22 cellular contexts compared by ENCODE assay signal in genomic region chr6:161003336-161003735, GRCh38. TPM values are rescaled to one million over a fixed set of nuclear protein-coding genes. Genes with fewer than 3 reads are reported as not detected.
A peak's percentile ranks its signal among the peaks of the same experiment; 100 is the strongest.
DNase-seq lines count a peak whose midpoint lies in the region; ATAC-seq and TF ChIP-seq lines count a peak whose summit lies in the region.
"Had no signal": no experiment of that assay in that cellular context is flagged by ENCODE, and none has a peak within 500 bp of the region (broad histone marks: within the 10 kb centered on the region; RNA-seq: fewer than 3 reads in every experiment).

No MANE protein-coding gene starts in this region.

- no peaks in the 10 kb centered on the region for H3F3A ChIP-seq in smooth muscle cell (ENCODE audit: low read depth)

- H3K27me3 Mint-ChIP-seq in T-helper 17 cell (no peaks in the 10 kb centered on the region), endodermal cell (ENCODE audit: insufficient read depth) (no peaks in the 10 kb centered on the region)

- H3K36me3 Mint-ChIP-seq in T-helper 17 cell (ENCODE audit: low read depth), result no peaks in the 10 kb centered on the region
- H3K36me3 Mint-ChIP-seq in endodermal cell (ENCODE audit: low read depth), result peaks cover 17% of the 10 kb centered on the region

- no peak overlapping the region for H3K4me3 ChIP-seq in AG10803 (ENCODE audit: low read length)
- H3K4me3 ChIP-seq in endodermal cell (ENCODE audit: low read length), result no peak overlapping the region
- no peak overlapping the region for H3K4me3 ChIP-seq in smooth muscle cell
- H3K4me3 ChIP-seq: BLaER1 treated with 17β-estradiol and CSF1 and Interleukin-3, amounts not matched to agents 10 nM and 100 nM had no signal

- ATAC-seq in T-helper 17 cell (no peak), GM19395 (IDR thresholded peaks at IDR 0.05; ENCODE audit: unreplicated experiment) (no peak)
- ATAC-seq: CD8-positive, alpha-beta T cell; Panc1; SK-N-SH treated with all-trans-retinoic acid at 6 μM for 48 hours had no signal

- peaks cover 47% of the 10 kb centered on the region for H4K20me1 ChIP-seq in smooth muscle cell (ENCODE audit: low read depth)

- H3K27ac ChIP-seq in endodermal cell (ENCODE audit: low read depth, low read length), result no peak overlapping the region
- H3K27ac ChIP-seq in smooth muscle cell (ENCODE audit: low read depth), result no peak overlapping the region
- H3K27ac ChIP-seq: 22Rv1; BLaER1 treated with 17β-estradiol and CSF1 and Interleukin-3, amounts not matched to agents 10 nM and 100 nM had no signal

- no peak overlapping the region for H3K4me2 ChIP-seq in smooth muscle cell
- H3K4me2 ChIP-seq: BLaER1 treated with 17β-estradiol and CSF1 and Interleukin-3, amounts not matched to agents 10 nM and 100 nM had no signal

- H3K9me3 ChIP-seq in T-helper 17 cell (ENCODE audit: control insufficient read depth, low read length, poor library complexity, severe bottlenecking), result no peaks in the 10 kb centered on the region
- no peaks in the 10 kb centered on the region for H3K9me3 ChIP-seq in endodermal cell (ENCODE audit: control insufficient read depth, low read length)
- no peaks in the 10 kb centered on the region for H3K9me3 ChIP-seq in smooth muscle cell (replicated peaks; ENCODE audit: low read depth)
- H3K9me3 ChIP-seq: BLaER1 treated with 17β-estradiol and CSF1 and Interleukin-3, amounts not matched to agents 10 nM and 100 nM had no signal

- H3K4me1 Mint-ChIP-seq in T-helper 17 cell (peaks cover 29% of the 10 kb centered on the region), endodermal cell (peaks cover 20% of the 10 kb centered on the region)

- WGBS in endodermal cell (ENCODE audit: insufficient coverage in 1 of 2, insufficient read length in 1 of 2), 2 experiments, result 100% methylated on average over 2 of the region's 2 CpGs
- 87% methylated on average over 2 of the region's 2 CpGs for WGBS in smooth muscle cell (ENCODE audit: low lambda C conversion rate)

- H3K79me2 ChIP-seq in smooth muscle cell (ENCODE audit: low read depth), result peaks cover 99% of the 10 kb centered on the region

- H3K9ac ChIP-seq in endodermal cell (ENCODE audit: extremely low read depth, low read length, poor library complexity, severe bottlenecking) (no peak overlapping the region), smooth muscle cell (ENCODE audit: low read depth) (no peak overlapping the region)
- H3K9ac ChIP-seq: BLaER1 treated with 17β-estradiol and CSF1 and Interleukin-3, amounts not matched to agents 10 nM and 100 nM had no signal

- peaks cover 15% of the 10 kb centered on the region for H3K36me3 ChIP-seq in endodermal cell (ENCODE audit: control insufficient read depth, insufficient read depth, low read length)
- H3K36me3 ChIP-seq in smooth muscle cell (ENCODE audit: low read depth), result no peaks in the 10 kb centered on the region

- DNase-seq in AG10803 (ENCODE audit: low read depth), result peak; percentile 18
- DNase-seq in T-helper 17 cell, result no peak
- no peak for DNase-seq in endodermal cell
- DNase-seq in kidney tubule cell (ENCODE audit: low spot score), result peak; percentile 66
- DNase-seq in T1000 (lab: John Stamatoyannopoulos, UW), result no peak
- no peak for DNase-seq in activated effector memory CD4-positive, alpha-beta T cell treated with anti-CD3 and anti-CD28 coated beads, Interleukin-2, amount 50 U/mL, for 16 hours
- no peak for DNase-seq in smooth muscle cell (lab: John Stamatoyannopoulos, UW; ENCODE audit: unreplicated experiment)
- DNase-seq: ACHN; CD8-positive, alpha-beta T cell; DND-41; KBM-7; MM.1S; NCI-H1048; NCI-H1417 treated with DMSO at 0.1 percent for 48 hours; NCI-H187; NCI-H510A; NCI-H774 had no signal

- no peaks in the 10 kb centered on the region for H3K27me3 ChIP-seq in endodermal cell (ENCODE audit: control insufficient read depth, insufficient read depth, low read length, poor library complexity, severe bottlenecking)
- no peaks in the 10 kb centered on the region for H3K27me3 ChIP-seq in smooth muscle cell (ENCODE audit: low read depth)
- H3K27me3 ChIP-seq: BLaER1 treated with 17β-estradiol and CSF1 and Interleukin-3, amounts not matched to agents 10 nM and 100 nM had no signal

- H2AFZ ChIP-seq in smooth muscle cell (ENCODE audit: low read depth), result no peak overlapping the region

- H3K4me3 Mint-ChIP-seq in T-helper 17 cell (no peak overlapping the region), endodermal cell (no peak overlapping the region)
- H3K4me3 Mint-ChIP-seq: CD8-positive, alpha-beta T cell had no signal

- TF ChIP-seq CTCF in AG10803 (conservative IDR thresholded peaks at IDR 0.05; ENCODE audit: low read length), result no peak
- TF ChIP-seq CTCF in endodermal cell (conservative IDR thresholded peaks at IDR 0.05), result no peak
- no peak for TF ChIP-seq CTCF in smooth muscle cell (IDR thresholded peaks at IDR 0.05; ENCODE audit: borderline replicate concordance, insufficient read depth, poor library complexity, severe bottlenecking)

- H3K27ac Mint-ChIP-seq in T-helper 17 cell (peak overlapping the region; percentile 65), endodermal cell (peak overlapping the region; percentile 35)
- H3K27ac Mint-ChIP-seq: CD8-positive, alpha-beta T cell had no signal

- H3K9me3 Mint-ChIP-seq in endodermal cell, result no peaks in the 10 kb centered on the region
- H3K9me3 Mint-ChIP-seq: CD8-positive, alpha-beta T cell had no signal

- H3K4me1 ChIP-seq in endodermal cell (ENCODE audit: control insufficient read depth, insufficient read depth, low read length) (no peaks in the 10 kb centered on the region), smooth muscle cell (ENCODE audit: low read depth) (no peaks in the 10 kb centered on the region)

RNA-seq across cellular contexts. Expression of gene MAP3K4, which starts 11.8 kb away (rescaled TPM):
- total RNA-seq in T-helper 17 cell, result 100 to 1,000 TPM; 173 to 188 TPM
- 100 to 1,000 TPM in 1 of 2 donors, 10 to 100 TPM in 1; 82.8 to 105 TPM for total RNA-seq in endodermal cell
- 33.1 TPM for polyA plus RNA-seq in endodermal cell (2013, experiment 1 of 2)
- 31.5 TPM for polyA plus RNA-seq in endodermal cell (2013, experiment 2 of 2)
- total RNA-seq in smooth muscle cell, result 26.8 and 29.5 TPM in 2 replicates
- 14.3 and 17.2 TPM in 2 replicates for polyA plus RNA-seq in smooth muscle cell

Comparison
In these comparisons a context has a peak if more than half of its experiments do, and no peak if none do; other contexts are left out.
1. DNase-seq: peak in AG10803 (single experiment) and kidney tubule cell (single experiment); none in T-helper 17 cell (0 of 3), endodermal cell (single experiment), T1000 (single experiment), activated effector memory CD4-positive, alpha-beta T cell treated with anti-CD3 and anti-CD28 coated beads, Interleukin-2, amount 50 U/mL, for 16 hours (single experiment) and smooth muscle cell (single experiment).